ENCODE assay signal across 17 cellular contexts in genomic region chr3:23219552-23219951, GRCh38. TPM values are rescaled to one million over a fixed set of nuclear protein-coding genes. Genes with fewer than 3 reads are reported as not detected.
DNase-seq lines count a peak whose midpoint lies in the region; ATAC-seq and TF ChIP-seq lines count a peak whose summit lies in the region.
"Had no signal": no experiment of that assay in that cellular context is flagged by ENCODE, and none has a peak within 500 bp of the region (broad histone marks: within the 10 kb centered on the region; RNA-seq: fewer than 3 reads in every experiment).

No MANE protein-coding gene starts in this region.

- peaks cover 28% of the 10 kb centered on the region for H4K20me1 ChIP-seq in SU-DHL-6 (ENCODE audit: low read depth, low read length)

- H3K4me2 ChIP-seq in SU-DHL-6 (ENCODE audit: low read depth, low read length, poor library complexity, severe bottlenecking), result peak overlapping the region; percentile 1
- no peak overlapping the region for H3K4me2 ChIP-seq in neuronal stem cell (ENCODE audit: insufficient read depth, low read length, poor library complexity, severe bottlenecking)
- H3K4me2 ChIP-seq: GM23338, hepatocyte had no signal

- no peak overlapping the region for H2AK5ac ChIP-seq in neuronal stem cell (ENCODE audit: low read depth, low read length)

- no peak overlapping the region for H3K4ac ChIP-seq in neuronal stem cell (ENCODE audit: low read length)

- H3K4me1 ChIP-seq in sigmoid colon (peaks cover 0 to 52% (median 35%) of the 10 kb centered on the region in 4 donors), neuronal stem cell (ENCODE audit: control insufficient read depth in 2 of 2, insufficient read depth in 1 of 2, low read depth in 1 of 2, low read length in 2 of 2) (peaks cover 0 to 3% of the 10 kb centered on the region in 2 donors)

- DNase-seq in sigmoid colon (no peak), sciatic nerve (ENCODE audit: low spot score) (no peak), T-helper 9 cell (no peak), neuronal stem cell (ENCODE audit: low spot score) (no peak)
- DNase-seq: activated T-cell treated with anti-CD3 and anti-CD28 coated beads, Interleukin-2, amount 50 U/mL, for 48 hours; GDM1; NCI-H1930; psoas muscle; stimulated activated CD4-positive, alpha-beta T cell treated with anti-CD3 and anti-CD28 coated beads, Interleukin-4, amount 100 ng/mL, for 4 hours; substantia nigra had no signal

- H4K91ac ChIP-seq in neuronal stem cell (ENCODE audit: low read depth, low read length, poor library complexity), result no peak overlapping the region

- no peak overlapping the region for H4K8ac ChIP-seq in neuronal stem cell (ENCODE audit: low read depth, low read length)

- H3K4me3 ChIP-seq in SU-DHL-6 (ENCODE audit: insufficient read depth, low read length, poor library complexity, severe bottlenecking) (no peak overlapping the region), sigmoid colon (no peak overlapping the region), neuronal stem cell (ENCODE audit: low read length in 2 of 2) (no peak overlapping the region)
- H3K4me3 ChIP-seq: GM23338, hepatocyte, psoas muscle had no signal

- no peaks in the 10 kb centered on the region for H3K9me3 ChIP-seq in SU-DHL-6 (ENCODE audit: insufficient read depth, low read length)
- H3K9me3 ChIP-seq in sigmoid colon, result no peaks in the 10 kb centered on the region
- H3K9me3 ChIP-seq in neuronal stem cell (replicated peaks in 1 of 2; ENCODE audit: control insufficient read depth in 2 of 2, insufficient read depth in 1 of 2, low read depth in 1 of 2, low read length in 2 of 2), result peaks cover 0 to 2% of the 10 kb centered on the region in 2 donors

- intact Hi-C loops in sigmoid colon (cut with DNase I) (no loop called here), sciatic nerve (cut with DNase I) (no loop called here)

- no peak overlapping the region for H3K9ac ChIP-seq in SU-DHL-6 (ENCODE audit: low read length)
- no peak overlapping the region for H3K9ac ChIP-seq in neuronal stem cell (ENCODE audit: low read depth, low read length, poor library complexity)

- H3K27me3 ChIP-seq in SU-DHL-6 (ENCODE audit: low read length) (no peaks in the 10 kb centered on the region), sigmoid colon (no peaks in the 10 kb centered on the region), neuronal stem cell (ENCODE audit: control insufficient read depth in 3 of 3, insufficient read depth in 3 of 3, low read depth in 1 of 3, low read length in 3 of 3) (no peaks in the 10 kb centered on the region)
- H3K27me3 ChIP-seq: hepatocyte had no signal

- no peak overlapping the region for H2BK5ac ChIP-seq in neuronal stem cell (ENCODE audit: low read length)

- no peak for TF ChIP-seq POLR2A in sigmoid colon (IDR thresholded peaks at IDR 0.05)

- peak; percentile 24 for ATAC-seq in GM18508 (IDR thresholded peaks at IDR 0.05; ENCODE audit: insufficient read depth, unreplicated experiment)
- peak; percentile 43 for ATAC-seq in GM21390 (IDR thresholded peaks at IDR 0.05; ENCODE audit: unreplicated experiment)
- ATAC-seq in HG03066 (IDR thresholded peaks at IDR 0.05; ENCODE audit: low read depth, unreplicated experiment), result peak; percentile 34
- ATAC-seq in sciatic nerve, result no peak
- ATAC-seq: GM23338 had no signal

- H3F3A ChIP-seq in SU-DHL-6 (ENCODE audit: insufficient read depth), result peaks cover 7% of the 10 kb centered on the region; the same call in 1 of the 2 replicates

- H3K9me2 ChIP-seq in SU-DHL-6 (replicated peaks; ENCODE audit: insufficient read depth, low read length), result no peaks in the 10 kb centered on the region

- TF ChIP-seq CTCF in SU-DHL-6 (IDR thresholded peaks at IDR 0.05; ENCODE audit: insufficient read depth, low read length, poor library complexity, severe bottlenecking) (no peak), sigmoid colon (IDR thresholded peaks at IDR 0.05) (no peak)

- H3K79me2 ChIP-seq in SU-DHL-6 (ENCODE audit: insufficient read depth, low read length), result peaks cover 10% of the 10 kb centered on the region; the same call in 1 of the 2 replicates

- H3K14ac ChIP-seq in neuronal stem cell (ENCODE audit: low read length), result no peak overlapping the region

- no peak overlapping the region for H2BK120ac ChIP-seq in neuronal stem cell (ENCODE audit: low read depth, low read length)

- 0 out of 2 replicates have a peak, but pooled peaks cover 7% of the 10 kb centered on the region for H3K36me3 ChIP-seq in SU-DHL-6 (ENCODE audit: low read length)
- H3K36me3 ChIP-seq in sigmoid colon, result no peaks in the 10 kb centered on the region
- H3K36me3 ChIP-seq in neuronal stem cell (replicated peaks in 1 of 2; ENCODE audit: control insufficient read depth in 2 of 2, insufficient read depth in 2 of 2, low read length in 2 of 2), result no peaks in the 10 kb centered on the region

- WGBS in sigmoid colon, 2 donors, result 55 to 69% methylated on average over 2 of the region's 2 CpGs
- no CpG with 5 or more reads among the region's 2 CpGs for WGBS in neuronal stem cell (ENCODE audit: extremely low coverage in 2 of 2, insufficient read length in 2 of 2, insufficient replicate concordance in 1 of 2), 2 donors

- no peaks in the 10 kb centered on the region for H3K79me1 ChIP-seq in neuronal stem cell (ENCODE audit: low read depth, low read length)

- no peak overlapping the region for H3K23ac ChIP-seq in neuronal stem cell (ENCODE audit: low read depth, low read length, poor library complexity)

- H2BK12ac ChIP-seq in neuronal stem cell (ENCODE audit: low read length), result no peak overlapping the region

- H3K18ac ChIP-seq in neuronal stem cell (ENCODE audit: low read length), result no peak overlapping the region

- H2AFZ ChIP-seq in SU-DHL-6 (ENCODE audit: low read depth, low read length, severe bottlenecking) (no peak overlapping the region), neuronal stem cell (ENCODE audit: low read length) (no peak overlapping the region)
- H2AFZ ChIP-seq: GM23338, hepatocyte had no signal

- TF ChIP-seq EP300 in sigmoid colon (IDR thresholded peaks at IDR 0.05), result no peak

- H3K27ac ChIP-seq in SU-DHL-6 (ENCODE audit: low read depth, low read length), result no peak overlapping the region
- peak overlapping the region in 1 of 4 donors; percentile 14 for H3K27ac ChIP-seq in sigmoid colon
- no peak overlapping the region for H3K27ac ChIP-seq in neuronal stem cell (replicated peaks; ENCODE audit: low read length)
- H3K27ac ChIP-seq: hepatocyte, psoas muscle, RWPE1 had no signal

- H2BK15ac ChIP-seq in neuronal stem cell (ENCODE audit: low read length), result no peak overlapping the region

RNA-seq across cellular contexts. Expression of gene UBE2E2, which starts 16.4 kb away (rescaled TPM):
- total RNA-seq in sigmoid colon (100 to 1,000 TPM in 1 of 4 donors, 10 to 100 TPM in 3; 34.6 to 135 (median 48.8) TPM), sciatic nerve (91.0 TPM)
- polyA plus RNA-seq in sigmoid colon, result 10 to 100 TPM in 2 of 3 donors, 1 to 10 TPM in 1; 3.7 to 17.4 (median 10.7) TPM
- 64.6 TPM for polyA plus RNA-seq in neuronal stem cell (2013, experiment 1 of 2)
- 63.7 TPM for polyA plus RNA-seq in neuronal stem cell (2013, experiment 2 of 2)
